Comparison of ENCODE assay signal across 1 cellular context in genomic region chr3:100480111-100480510, GRCh38.
TF ChIP-seq lines count a peak whose summit lies in the region.

No MANE protein-coding gene starts in this region.

TF ChIP-seq in H1, 55 proteins besides CTCF, POLR2A, EP300 and RAD21 (continued from another document):
- TF ChIP-seq POU5F1 (IDR thresholded peaks at IDR 0.05; ENCODE audit: low read depth, low read length) = no peak
- no peak for TF ChIP-seq KDM1A (IDR thresholded peaks at IDR 0.05; ENCODE audit: borderline replicate concordance, low read length)
- no peak for TF ChIP-seq TBP (IDR thresholded peaks at IDR 0.05; ENCODE audit: low read depth, low read length)
- TF ChIP-seq MAFK (IDR thresholded peaks at IDR 0.05; ENCODE audit: low read depth, low read length) = no peak
- TF ChIP-seq JUN (IDR thresholded peaks at IDR 0.05; ENCODE audit: low read depth, low read length) = no peak
- no peak for TF ChIP-seq CREB1 (IDR thresholded peaks at IDR 0.05)
- no peak for TF ChIP-seq TEAD4 (IDR thresholded peaks at IDR 0.05; ENCODE audit: low read depth, low read length)
- no peak for TF ChIP-seq E2F6 (IDR thresholded peaks at IDR 0.05)
- no peak for TF ChIP-seq NANOG (IDR thresholded peaks at IDR 0.05; ENCODE audit: insufficient read depth, low read depth, low read length, poor library complexity, severe bottlenecking)
- no peak for TF ChIP-seq FOSL1 (IDR thresholded peaks at IDR 0.05; ENCODE audit: insufficient read depth, low read depth, low read length)
- TF ChIP-seq, protein P1, sequence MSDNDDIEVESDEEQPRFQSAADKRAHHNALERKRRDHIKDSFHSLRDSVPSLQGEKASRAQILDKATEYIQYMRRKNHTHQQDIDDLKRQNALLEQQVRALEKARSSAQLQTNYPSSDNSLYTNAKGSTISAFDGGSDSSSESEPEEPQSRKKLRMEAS (IDR thresholded peaks at IDR 0.05) = no peak
